Comparison of ENCODE assay signal across 17 cellular contexts in the genomic region with DNA sequence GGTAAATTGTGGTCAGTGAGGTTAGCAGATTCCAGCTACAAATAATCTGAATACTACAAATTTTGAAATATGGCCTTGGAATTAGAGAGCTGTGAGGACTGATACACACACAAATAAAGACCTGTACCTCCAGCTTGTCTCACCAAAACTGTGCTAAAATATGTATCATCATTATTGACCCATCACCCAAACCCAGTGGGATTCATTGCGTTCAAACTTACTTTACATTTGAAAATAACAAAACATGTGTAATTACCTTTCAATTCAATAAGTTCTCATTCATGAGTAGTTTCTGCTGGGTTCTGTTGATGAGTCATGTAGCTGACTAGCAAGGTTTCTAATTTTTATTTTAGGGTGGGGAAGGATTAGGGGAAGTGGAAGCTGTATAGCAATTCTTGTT.
DNase-seq lines count a peak whose midpoint lies in the region; FAIRE-seq and TF ChIP-seq lines count a peak whose summit lies in the region.
"Had no signal": no experiment of that assay in that cellular context is flagged by ENCODE, and none has a peak within 500 bp of the region (broad histone marks: within the 10 kb centered on the region; RNA-seq: fewer than 3 reads in every experiment).

No MANE protein-coding gene starts in this region.

- H3K9me3 ChIP-seq in mammary epithelial cell (replicated peaks; ENCODE audit: insufficient read depth, low read length), result no peaks in the 10 kb centered on the region

- H3K9ac ChIP-seq in mammary epithelial cell (ENCODE audit: insufficient read depth, low read length), result no peak overlapping the region
- H3K9ac ChIP-seq: neural progenitor cell had no signal

- H3K9me3 Mint-ChIP-seq in nephron, result no peaks in the 10 kb centered on the region
- H3K9me3 Mint-ChIP-seq: activated CD4-positive, alpha-beta memory T cell treated with anti-CD3 and anti-CD28 coated beads, Interleukin-2, amount 10 ng/mL, durations not matched to agents 7 days and 5 days; CD8-positive, alpha-beta T cell; neural progenitor cell had no signal

- H3K27ac Mint-ChIP-seq in nephron, result peak overlapping the region; percentile 67 to 86 (median 72)
- H3K27ac Mint-ChIP-seq: activated CD4-positive, alpha-beta memory T cell treated with anti-CD3 and anti-CD28 coated beads, Interleukin-2, amount 10 ng/mL, durations not matched to agents 7 days and 5 days; CD8-positive, alpha-beta T cell; neural progenitor cell; T-helper 17 cell had no signal

- peak overlapping the region; percentile 32 for H3K27ac ChIP-seq in mammary epithelial cell (ENCODE audit: insufficient read depth, low read depth, low read length)
- H3K27ac ChIP-seq: neural progenitor cell had no signal

- H3K36me3 ChIP-seq in mammary epithelial cell (ENCODE audit: insufficient read depth, low read length), result no peaks in the 10 kb centered on the region
- H3K36me3 ChIP-seq: neural progenitor cell had no signal

- intact Hi-C loops in mammary epithelial cell (cut with micrococcal nuclease), result no loop called here

- no peak for TF ChIP-seq CTCF in NB4 (IDR thresholded peaks at IDR 0.05; ENCODE audit: low read depth, low read length)
- TF ChIP-seq CTCF in mammary epithelial cell (conservative IDR thresholded peaks at IDR 0.05 in 1 of 2, IDR thresholded peaks at IDR 0.05 in 1 of 2; ENCODE audit: extremely low read depth in 1 of 2, insufficient read depth in 1 of 2, low read depth in 1 of 2, low read length in 2 of 2), result no peak
- no peak for TF ChIP-seq CTCF in nephron (IDR thresholded peaks at IDR 0.05; ENCODE audit: unreplicated experiment in 3 of 3)

- no peaks in the 10 kb centered on the region for H4K20me1 ChIP-seq in mammary epithelial cell (ENCODE audit: insufficient read depth, low read length)

- no peaks in the 10 kb centered on the region for H3K27me3 ChIP-seq in mammary epithelial cell (ENCODE audit: insufficient read depth, low read length)
- H3K27me3 ChIP-seq: neural progenitor cell had no signal

- no peaks in the 10 kb centered on the region for H3K36me3 Mint-ChIP-seq in nephron (ENCODE audit: low read depth)
- H3K36me3 Mint-ChIP-seq: CD8-positive, alpha-beta T cell; neural progenitor cell had no signal

- TF ChIP-seq POLR2A in NB4 (IDR thresholded peaks at IDR 0.05; ENCODE audit: extremely low read depth, insufficient read length), result no peak

- H2AFZ ChIP-seq in mammary epithelial cell (ENCODE audit: low read depth, low read length), result no peak overlapping the region
- H2AFZ ChIP-seq: neural progenitor cell had no signal

- no peaks in the 10 kb centered on the region for H3K27me3 Mint-ChIP-seq in nephron (ENCODE audit: low read depth)
- H3K27me3 Mint-ChIP-seq: activated CD4-positive, alpha-beta memory T cell treated with anti-CD3 and anti-CD28 coated beads, Interleukin-2, amount 10 ng/mL, durations not matched to agents 7 days and 5 days; T-helper 17 cell had no signal

- WGBS in mammary epithelial cell (ENCODE audit: low coverage, missing lambda C conversion rate), result 69% methylated on average over 1 of the region's 1 CpG

- H3K4me3 ChIP-seq in NB4 (ENCODE audit: low read depth, low read length) (no peak overlapping the region), mammary epithelial cell (replicated peaks in 1 of 3; ENCODE audit: insufficient read depth in 1 of 3, low read depth in 2 of 3, low read length in 3 of 3) (no peak overlapping the region)
- H3K4me3 ChIP-seq: lung, neural progenitor cell had no signal

- peak; percentile 99 for FAIRE-seq in G401.6 (lab: Jason Lieb, UNC)

- DNase-seq in NB4 (ENCODE audit: low read depth) (peak; percentile 56), mammary epithelial cell (peak; percentile 65), DMS 273 treated with DMSO at 0.1 percent for 48 hours (lab: John Stamatoyannopoulos, UW) (no peak), NCI-H2029 treated with DMSO at 0.1 percent for 48 hours (lab: John Stamatoyannopoulos, UW) (no peak)
- no peak for DNase-seq in activated CD4-positive, alpha-beta T cell treated with anti-CD3 and anti-CD28 coated beads, Interleukin-2, amount 50 U/mL, for 1 hour
- DNase-seq in activated naive CD4-positive, alpha-beta T cell treated with Interleukin-2 at 50 U/mL for 16 hours, result no peak
- DNase-seq: activated CD4-positive, alpha-beta memory T cell treated with anti-CD3 and anti-CD28 coated beads, Interleukin-2, amount 10 ng/mL, durations not matched to agents 7 days and 5 days; activated effector memory CD4-positive, alpha-beta T cell treated with anti-CD3 and anti-CD28 coated beads, Interleukin-2, amount 50 U/mL, for 16 hours; CD8-positive, alpha-beta T cell; H7; NCI-H1048; NCI-H345; T-helper 17 cell had no signal

- dilution Hi-C loops in mammary epithelial cell (cut with HindIII; ENCODE audit: low sequenced_read_pairs), result no loop called here

- CTCF ChIA-PET in mammary epithelial cell (lab: Charles Lee; ENCODE audit: low non-redundant PET), result no interaction called here

- no peak overlapping the region for H3K4me2 ChIP-seq in mammary epithelial cell (ENCODE audit: insufficient read depth, low read depth, low read length)
- H3K4me2 ChIP-seq: neural progenitor cell had no signal

- peaks cover 35% of the 10 kb centered on the region for H3K4me1 Mint-ChIP-seq in nephron
- H3K4me1 Mint-ChIP-seq: activated CD4-positive, alpha-beta memory T cell treated with anti-CD3 and anti-CD28 coated beads, Interleukin-2, amount 10 ng/mL, durations not matched to agents 7 days and 5 days; T-helper 17 cell had no signal

- in situ Hi-C loops in mammary epithelial cell (cut with MboI; ENCODE audit: low sequenced_read_pairs in 2 of 2), result no loop called here

- no peaks in the 10 kb centered on the region for H3K79me2 ChIP-seq in mammary epithelial cell (ENCODE audit: insufficient read depth, low read length)

- H3K4me1 ChIP-seq in mammary epithelial cell (ENCODE audit: insufficient read depth, low read length), result peaks cover 9% of the 10 kb centered on the region
- H3K4me1 ChIP-seq: neural progenitor cell had no signal

- no TSS peak for BruUV-seq in mammary epithelial cell (replicated peaks; lab: Mats Ljungman, UMichigan)

- H3K4me3 Mint-ChIP-seq in nephron, result no peak overlapping the region
- H3K4me3 Mint-ChIP-seq: activated CD4-positive, alpha-beta memory T cell treated with anti-CD3 and anti-CD28 coated beads, Interleukin-2, amount 10 ng/mL, durations not matched to agents 7 days and 5 days; CD8-positive, alpha-beta T cell; neural progenitor cell; T-helper 17 cell had no signal

Comparison
In these comparisons a context has a peak if more than half of its experiments do, and no peak if none do; other contexts are left out.
1. DNase-seq: peak in NB4 (single experiment) and mammary epithelial cell (single experiment); none in DMS 273 treated with DMSO at 0.1 percent for 48 hours (single experiment), activated CD4-positive, alpha-beta T cell treated with anti-CD3 and anti-CD28 coated beads, Interleukin-2, amount 50 U/mL, for 1 hour (single experiment), NCI-H2029 treated with DMSO at 0.1 percent for 48 hours (single experiment) and activated naive CD4-positive, alpha-beta T cell treated with Interleukin-2 at 50 U/mL for 16 hours (single experiment).